10 cellular contexts compared by ENCODE assay signal in the genomic region with DNA sequence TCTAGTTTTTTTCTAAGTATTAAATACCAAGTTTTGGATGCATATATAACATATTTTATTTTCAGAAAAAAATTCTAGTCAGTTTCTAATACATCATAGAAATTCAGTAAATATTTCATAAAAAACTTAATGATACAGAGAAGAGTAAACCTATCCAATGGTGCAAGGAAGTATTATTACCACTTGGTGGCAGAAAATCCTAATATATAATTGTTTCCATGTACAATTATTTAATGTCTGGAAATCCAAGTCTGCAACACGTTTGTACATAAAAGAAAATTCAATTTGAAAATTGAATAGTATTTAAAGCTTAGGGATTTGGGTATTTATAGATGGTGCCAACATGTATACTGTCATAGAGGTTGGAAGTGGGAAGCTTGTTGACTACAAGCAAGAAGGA.
DNase-seq lines count a peak whose midpoint lies in the region; TF ChIP-seq lines count a peak whose summit lies in the region.
"Had no signal": no experiment of that assay in that cellular context is flagged by ENCODE, and none has a peak within 500 bp of the region (broad histone marks: within the 10 kb centered on the region; RNA-seq: fewer than 3 reads in every experiment).

No MANE protein-coding gene starts in this region.

- H3K27ac Mint-ChIP-seq in immature natural killer cell, result no peak overlapping the region

- TF ChIP-seq CTCF in C4-2B (conservative IDR thresholded peaks at IDR 0.05), result peak; percentile 67
- TF ChIP-seq CTCF in mammary epithelial cell (conservative IDR thresholded peaks at IDR 0.05 in 1 of 2, IDR thresholded peaks at IDR 0.05 in 1 of 2; ENCODE audit: extremely low read depth in 1 of 2, insufficient read depth in 1 of 2, low read depth in 1 of 2, low read length in 2 of 2), result peak; percentile 41 to 46

- no peak overlapping the region for H2BK15ac ChIP-seq in mesenchymal stem cell (ENCODE audit: low read depth, poor library complexity, severe bottlenecking)

- H2AFZ ChIP-seq in mammary epithelial cell (ENCODE audit: low read depth, low read length), result no peak overlapping the region
- H2AFZ ChIP-seq in mesenchymal stem cell (ENCODE audit: low read depth, low read length), result no peak overlapping the region

- H3K18ac ChIP-seq in mesenchymal stem cell (ENCODE audit: low read depth in 1 of 2, low read length in 2 of 2), result no peak overlapping the region

- H3K4me2 ChIP-seq in mammary epithelial cell (ENCODE audit: insufficient read depth, low read depth, low read length) (no peak overlapping the region), mesenchymal stem cell (ENCODE audit: low read length, poor library complexity, severe bottlenecking) (no peak overlapping the region)

- H3K23ac ChIP-seq in mesenchymal stem cell (ENCODE audit: low read length in 2 of 2), result no peak overlapping the region

- no peaks in the 10 kb centered on the region for H3K36me3 Mint-ChIP-seq in immature natural killer cell

- DNase-seq in M059J (ENCODE audit: low read depth) (peak; percentile 37), mammary epithelial cell (no peak), mesenchymal stem cell (peak; percentile 45), H4 (ENCODE audit: low spot score) (no peak), immature natural killer cell (no peak), HK-2 (ENCODE audit: unreplicated experiment) (no peak)
- no peak for DNase-seq in activated naive CD4-positive, alpha-beta T cell treated with anti-CD3 and anti-CD28 coated beads, Interleukin-2, amount 50 U/mL, for 16 hours
- DNase-seq: activated CD4-positive, CD25-positive, alpha-beta regulatory T cell treated with anti-CD3 and anti-CD28 coated beads, Interleukin-2, amount 50 U/mL, for 72 hours had no signal

- no peak overlapping the region for H3K9ac ChIP-seq in mammary epithelial cell (ENCODE audit: insufficient read depth, low read length)
- no peak overlapping the region for H3K9ac ChIP-seq in mesenchymal stem cell (ENCODE audit: low read length)

- dilution Hi-C loops in mammary epithelial cell (cut with HindIII; ENCODE audit: low sequenced_read_pairs), result no loop called here

- CTCF ChIA-PET in mammary epithelial cell (lab: Charles Lee; ENCODE audit: low non-redundant PET), result no interaction called here

- no peak overlapping the region for H3K4ac ChIP-seq in mesenchymal stem cell (ENCODE audit: low read depth in 1 of 2, low read length in 2 of 2)

- H2BK5ac ChIP-seq in mesenchymal stem cell (ENCODE audit: low read depth, low read length, poor library complexity, severe bottlenecking), result no peak overlapping the region

- no peak overlapping the region for H3K14ac ChIP-seq in mesenchymal stem cell (ENCODE audit: low read length in 2 of 2)

- intact Hi-C loops in mammary epithelial cell (cut with micrococcal nuclease), result loop anchor here (1.0 to 5.0 kb wide), 4 partner anchors 28 to 550 kb away; no protein-coding TSS in a partner anchor

- no TSS peak for BruUV-seq in mammary epithelial cell (replicated peaks; lab: Mats Ljungman, UMichigan)

- peaks cover 0 to 6% (median 2%) of the 10 kb centered on the region in 6 donors for H3K9me3 Mint-ChIP-seq in immature natural killer cell

- H3K4me3 Mint-ChIP-seq in immature natural killer cell, result no peak overlapping the region
- H3K4me3 Mint-ChIP-seq: central memory CD8-positive, alpha-beta T cell had no signal

- H3K4me1 Mint-ChIP-seq in immature natural killer cell, result no peaks in the 10 kb centered on the region
- H3K4me1 Mint-ChIP-seq: central memory CD8-positive, alpha-beta T cell had no signal

- peaks cover 0 to 2% (median 0%) of the 10 kb centered on the region in 3 donors for H3K27me3 Mint-ChIP-seq in immature natural killer cell (ENCODE audit: low read depth in 3 of 3)
- H3K27me3 Mint-ChIP-seq: central memory CD8-positive, alpha-beta T cell had no signal

- H3K27ac ChIP-seq in C4-2B (no peak overlapping the region), mammary epithelial cell (ENCODE audit: insufficient read depth, low read depth, low read length) (no peak overlapping the region), mesenchymal stem cell (ENCODE audit: low read length, poor library complexity, severe bottlenecking) (no peak overlapping the region)

- no peaks in the 10 kb centered on the region for H3K27me3 ChIP-seq in mammary epithelial cell (ENCODE audit: insufficient read depth, low read length)
- no peaks in the 10 kb centered on the region for H3K27me3 ChIP-seq in mesenchymal stem cell (ENCODE audit: control insufficient read depth in 1 of 2, insufficient read depth in 1 of 2, low read length in 2 of 2)

- H3K36me3 ChIP-seq in mammary epithelial cell (ENCODE audit: insufficient read depth, low read length) (no peaks in the 10 kb centered on the region), mesenchymal stem cell (ENCODE audit: control insufficient read depth in 1 of 2, insufficient read depth in 2 of 2, low read depth in 1 of 2, low read length in 2 of 2) (no peaks in the 10 kb centered on the region)

- in situ Hi-C loops in mammary epithelial cell (cut with MboI; ENCODE audit: low sequenced_read_pairs in 2 of 2), result loop anchor here (5.0 to 25.0 kb wide), 2 partner anchors 390 to 555 kb away; no protein-coding TSS in a partner anchor

- H4K8ac ChIP-seq in mesenchymal stem cell (ENCODE audit: low read length), result no peak overlapping the region

- no peak overlapping the region for H2AK5ac ChIP-seq in mesenchymal stem cell (ENCODE audit: low read length, severe bottlenecking)

- H3K79me1 ChIP-seq in mesenchymal stem cell (replicated peaks; ENCODE audit: low read length, poor library complexity, severe bottlenecking), result no peaks in the 10 kb centered on the region

- no peak overlapping the region for H4K91ac ChIP-seq in mesenchymal stem cell (ENCODE audit: low read length)

- H2BK12ac ChIP-seq in mesenchymal stem cell (ENCODE audit: low read length in 2 of 2), result no peak overlapping the region

- no peaks in the 10 kb centered on the region for H4K20me1 ChIP-seq in mammary epithelial cell (ENCODE audit: insufficient read depth, low read length)

- H3K9me3 ChIP-seq in mammary epithelial cell (replicated peaks; ENCODE audit: insufficient read depth, low read length), result no peaks in the 10 kb centered on the region
- H3K9me3 ChIP-seq in mesenchymal stem cell (ENCODE audit: control insufficient read depth, low read length), result peaks cover 7% of the 10 kb centered on the region

- H3K4me1 ChIP-seq in mammary epithelial cell (ENCODE audit: insufficient read depth, low read length) (no peaks in the 10 kb centered on the region), mesenchymal stem cell (ENCODE audit: control insufficient read depth, insufficient read depth, low read depth, low read length) (peaks cover 2% of the 10 kb centered on the region)

- no peak overlapping the region for H3K4me3 ChIP-seq in mammary epithelial cell (replicated peaks in 1 of 3; ENCODE audit: insufficient read depth in 1 of 3, low read depth in 2 of 3, low read length in 3 of 3)
- H3K4me3 ChIP-seq in mesenchymal stem cell (ENCODE audit: insufficient read depth in 1 of 2, low read depth in 1 of 2, low read length in 2 of 2), result no peak overlapping the region

- H2BK120ac ChIP-seq in mesenchymal stem cell (ENCODE audit: low read depth, low read length), result no peak overlapping the region

- whole genome bisulfite sequencing in mammary epithelial cell (ENCODE audit: low coverage, missing lambda C conversion rate), result 0% methylated on average over 1 of the region's 1 CpG
- 0% methylated on average over 1 of the region's 1 CpG for WGBS in mesenchymal stem cell

- H3K79me2 ChIP-seq in mammary epithelial cell (ENCODE audit: insufficient read depth, low read length), result no peaks in the 10 kb centered on the region

Comparison
In these comparisons a context has a peak if more than half of its experiments do, and no peak if none do; other contexts are left out.
1. DNase-seq: peak in M059J (single experiment) and mesenchymal stem cell (single experiment); none in mammary epithelial cell (single experiment), H4 (single experiment), activated naive CD4-positive, alpha-beta T cell treated with anti-CD3 and anti-CD28 coated beads, Interleukin-2, amount 50 U/mL, for 16 hours (single experiment), immature natural killer cell (0 of 3) and HK-2 (single experiment).